Comparison of ENCODE assay signal across 1 cellular context in the genomic region with DNA sequence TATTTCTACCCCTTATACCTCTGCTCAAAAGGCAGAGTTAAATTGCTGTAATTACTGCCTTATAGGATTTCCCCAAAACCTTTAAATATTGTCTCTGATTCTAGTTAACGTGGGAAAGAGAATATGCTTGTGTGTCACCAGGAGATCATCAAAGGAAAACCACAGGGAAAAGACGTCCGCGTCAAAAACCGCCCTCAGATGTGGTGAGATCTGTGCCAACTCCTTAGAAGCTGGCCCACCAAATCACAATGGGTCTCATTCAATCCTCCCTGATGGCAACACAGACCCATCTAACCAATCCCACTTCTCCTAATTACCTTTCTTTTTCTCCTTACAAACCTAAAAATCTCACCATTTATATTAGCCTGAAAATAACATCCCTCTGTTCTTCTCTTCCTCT.
TF ChIP-seq lines count a peak whose summit lies in the region.

No MANE protein-coding gene starts in this region.

TF ChIP-seq in GM23338, 12 proteins besides CTCF, POLR2A, EP300 and RAD21:
- no peak for TF ChIP-seq CREB1 (CRISPR knock-in tag; IDR thresholded peaks at IDR 0.05; ENCODE audit: low read depth)
